Comparison of ENCODE assay signal across 13 cellular contexts in genomic region chr1:173415490-173415889, GRCh38.
DNase-seq lines count a peak whose midpoint lies in the region; ATAC-seq, FAIRE-seq and TF ChIP-seq lines count a peak whose summit lies in the region.
"Had no signal": no experiment of that assay in that cellular context is flagged by ENCODE, and none has a peak within 500 bp of the region (broad histone marks: within the 10 kb centered on the region; RNA-seq: fewer than 3 reads in every experiment).

No MANE protein-coding gene starts in this region.

- peaks cover 92% of the 10 kb centered on the region for H3K4me1 ChIP-seq in DOHH2 (ENCODE audit: control insufficient read depth, low read length)
- H3K4me1 ChIP-seq in stomach: peaks cover 0 to 10% (median 4%) of the 10 kb centered on the region in 4 donors
- H3K4me1 ChIP-seq: psoas muscle had no signal

- H3K36me3 ChIP-seq in DOHH2 (ENCODE audit: control insufficient read depth, low read length) (peaks cover 40% of the 10 kb centered on the region), stomach (peaks cover 0 to 22% (median 10%) of the 10 kb centered on the region in 4 donors)

- H3K4me3 ChIP-seq in DOHH2 (ENCODE audit: low read length) (peak overlapping the region; percentile 72), stomach (no peak overlapping the region)
- H3K4me3 ChIP-seq: psoas muscle had no signal

- DNase-seq in GM19239 (ENCODE audit: insufficient read length, low spot score) (no peak), iPS-NIHi11 (ENCODE audit: low spot score) (no peak), stomach (no peak)
- no peak for DNase-seq in activated CD4-positive, alpha-beta memory T cell treated with anti-CD3 and anti-CD28 coated beads, Interleukin-2, amount 10 ng/mL, durations not matched to agents 7 days and 5 days
- DNase-seq in activated CD4-positive, alpha-beta T cell treated with anti-CD3 and anti-CD28 coated beads for 48 hours: no peak
- DNase-seq: activated T-cell treated with anti-CD3 and anti-CD28 coated beads, Interleukin-2, amount 50 U/mL, for 4 hours; brain microvascular endothelial cell; psoas muscle; stimulated activated CD4-positive, alpha-beta T cell treated with anti-CD3 and anti-CD28 coated beads, Interleukin-4, amount 100 ng/mL, for 4 hours had no signal

- H3K9me3 ChIP-seq in DOHH2 (ENCODE audit: control insufficient read depth, insufficient read depth, low read length): no peaks in the 10 kb centered on the region
- no peaks in the 10 kb centered on the region for H3K9me3 ChIP-seq in stomach
- H3K9me3 ChIP-seq: psoas muscle had no signal

- H3K4me2 ChIP-seq in DOHH2 (ENCODE audit: low read length): peak overlapping the region; percentile 90

- peak; percentile 93 for FAIRE-seq in GM19239 (lab: Jason Lieb, UNC)

- TF ChIP-seq CTCF in DOHH2 (IDR thresholded peaks at IDR 0.05; ENCODE audit: low read depth, low read length, poor library complexity, severe bottlenecking) (no peak), stomach (IDR thresholded peaks at IDR 0.05) (no peak)

- H3K4me3 Mint-ChIP-seq in activated CD4-positive, alpha-beta memory T cell treated with anti-CD3 and anti-CD28 coated beads, Interleukin-2, amount 10 ng/mL, durations not matched to agents 7 days and 5 days: no peak overlapping the region
- H3K4me3 Mint-ChIP-seq: activated T-cell treated with anti-CD3 and anti-CD28 coated beads, Interleukin-2, amount 50 U/mL, for 4 hours; WTC11 had no signal

- H3K4me1 Mint-ChIP-seq in activated CD4-positive, alpha-beta memory T cell treated with anti-CD3 and anti-CD28 coated beads, Interleukin-2, amount 10 ng/mL, durations not matched to agents 7 days and 5 days: peaks cover 17% of the 10 kb centered on the region

- H3K27ac Mint-ChIP-seq in activated CD4-positive, alpha-beta memory T cell treated with anti-CD3 and anti-CD28 coated beads, Interleukin-2, amount 10 ng/mL, durations not matched to agents 7 days and 5 days: no peak overlapping the region

- H3K27me3 Mint-ChIP-seq in activated CD4-positive, alpha-beta memory T cell treated with anti-CD3 and anti-CD28 coated beads, Interleukin-2, amount 10 ng/mL, durations not matched to agents 7 days and 5 days: no peaks in the 10 kb centered on the region

- no peak for TF ChIP-seq EP300 in stomach (IDR thresholded peaks at IDR 0.05)

- 83 to 88% (median 87%) methylated on average over 3 of the region's 3 CpGs for whole genome bisulfite sequencing in stomach, 5 donors

- no peaks in the 10 kb centered on the region for H3K9me2 ChIP-seq in DOHH2 (replicated peaks; ENCODE audit: control insufficient read depth, low read length)

- H3K27ac ChIP-seq in DOHH2 (ENCODE audit: low read depth, low read length) (peak overlapping the region; percentile 98), stomach (no peak overlapping the region)
- H3K27ac ChIP-seq: brain microvascular endothelial cell, psoas muscle had no signal

- H3K9me3 Mint-ChIP-seq in activated CD4-positive, alpha-beta memory T cell treated with anti-CD3 and anti-CD28 coated beads, Interleukin-2, amount 10 ng/mL, durations not matched to agents 7 days and 5 days: no peaks in the 10 kb centered on the region
- H3K9me3 Mint-ChIP-seq: activated T-cell treated with anti-CD3 and anti-CD28 coated beads, Interleukin-2, amount 50 U/mL, for 4 hours; WTC11 had no signal

- ATAC-seq in HG02642 (IDR thresholded peaks at IDR 0.05; ENCODE audit: poor library complexity, unreplicated experiment) (peak; percentile 39), HG03558 (IDR thresholded peaks at IDR 0.05; ENCODE audit: extremely low read depth, unreplicated experiment) (peak; percentile 28)
- ATAC-seq: activated T-cell treated with anti-CD3 and anti-CD28 coated beads, Interleukin-2, amount 50 U/mL, for 4 hours; psoas muscle; WTC11 had no signal

- POLR2A ChIA-PET in activated CD4-positive, alpha-beta memory T cell treated with anti-CD3 and anti-CD28 coated beads, Interleukin-2, amount 10 ng/mL, durations not matched to agents 7 days and 5 days (lab: Charles Lee): no interaction called here

- H3F3A ChIP-seq in DOHH2 (ENCODE audit: control insufficient read depth, insufficient read depth): peaks cover 42% of the 10 kb centered on the region

- CTCF ChIA-PET in activated CD4-positive, alpha-beta memory T cell treated with anti-CD3 and anti-CD28 coated beads, Interleukin-2, amount 10 ng/mL, durations not matched to agents 7 days and 5 days (lab: Charles Lee): no interaction called here

- peaks cover 35% of the 10 kb centered on the region for H3K79me2 ChIP-seq in DOHH2 (ENCODE audit: control insufficient read depth, low read length)

- H3K27me3 ChIP-seq in DOHH2 (ENCODE audit: control insufficient read depth, low read length) (no peaks in the 10 kb centered on the region), stomach (no peaks in the 10 kb centered on the region)
- H3K27me3 ChIP-seq: brain microvascular endothelial cell had no signal

- peaks cover 2% of the 10 kb centered on the region for H3K36me3 Mint-ChIP-seq in activated CD4-positive, alpha-beta memory T cell treated with anti-CD3 and anti-CD28 coated beads, Interleukin-2, amount 10 ng/mL, durations not matched to agents 7 days and 5 days (ENCODE audit: low read depth)

- intact Hi-C loops in stomach (cut with DNase I; ENCODE audit: low total_unique reads): no loop called here

- no peaks in the 10 kb centered on the region for H4K20me1 ChIP-seq in DOHH2 (ENCODE audit: control insufficient read depth, insufficient read depth, low read depth, low read length)

- no peak for TF ChIP-seq POLR2A in stomach (IDR thresholded peaks at IDR 0.05)
